Comparison of ENCODE assay signal across 18 cellular contexts in genomic region chr2:78941751-78942150, GRCh38.
DNase-seq lines count a peak whose midpoint lies in the region; ATAC-seq, FAIRE-seq and TF ChIP-seq lines count a peak whose summit lies in the region.
"Had no signal": no experiment of that assay in that cellular context is flagged by ENCODE, and none has a peak within 500 bp of the region (broad histone marks: within the 10 kb centered on the region; RNA-seq: fewer than 3 reads in every experiment).

No MANE protein-coding gene starts in this region.

- in situ Hi-C loops in GM12878 (cut with MboI): no loop called here

- CTCF ChIA-PET in GM12878 (lab: Yijun Ruan, JAX): interaction anchor here (1.9 kb wide), 1 partner anchor 269 kb away, joined by 7 read pairs; no protein-coding TSS in a partner anchor

- H3K9me3 ChIP-seq in GM12878 (replicated peaks; ENCODE audit: control insufficient read depth, insufficient read depth, low read length): no peaks in the 10 kb centered on the region

- TF ChIP-seq CTCF in GM12878 (IDR thresholded peaks at IDR 0.05 in 2 of 3, conservative IDR thresholded peaks at IDR 0.05 in 1 of 3; ENCODE audit: control insufficient read depth in 2 of 3, extremely low read depth in 1 of 3, insufficient read depth in 1 of 3, low read depth in 3 of 3, low read length in 3 of 3): no peak

- TF ChIP-seq RAD21 in GM12878 (IDR thresholded peaks at IDR 0.05; ENCODE audit: insufficient read depth, low read depth, low read length): no peak

- intact Hi-C loops in GM12878 (cut with micrococcal nuclease; ENCODE audit: unreplicated experiment) (loop anchor here (1.0 kb wide), 1 partner anchor 36 kb away; no protein-coding TSS in a partner anchor), posterior cingulate gyrus (cut with DNase I) (no loop called here)

- DNase-seq in GM12878 (ENCODE audit: low read depth, low spot score) (no peak), iris pigment epithelial cell (ENCODE audit: low read depth) (peak; percentile 47), pulmonary artery endothelial cell (ENCODE audit: low read depth, low spot score) (peak; percentile 8), posterior cingulate gyrus (no peak), NCI-H2227 (lab: John Stamatoyannopoulos, UW; ENCODE audit: unreplicated experiment) (no peak)
- DNase-seq: AML-193; Caco-2; CD4-positive, alpha-beta T cell; HCEC 1CT had no signal

- peak; percentile 27 for FAIRE-seq in GM12878 (lab: Jason Lieb, UNC)
- FAIRE-seq: D721Med, GM12892, GM18507, H54, HepG2 had no signal

- TF ChIP-seq EP300 in GM12878 (IDR thresholded peaks at IDR 0.05; ENCODE audit: borderline replicate concordance in 1 of 2, control insufficient read depth in 1 of 2, low read depth in 2 of 2, low read length in 2 of 2): no peak

- no peak overlapping the region for H3K9ac ChIP-seq in GM12878 (ENCODE audit: control insufficient read depth, insufficient read depth, low read length)

- H3K4me3 ChIP-seq in GM12878: no peak overlapping the region
- H3K4me3 ChIP-seq: GM23338 had no signal

- no peaks in the 10 kb centered on the region for H3K4me1 ChIP-seq in GM12878 (ENCODE audit: control insufficient read depth, insufficient read depth, low read length)
- H3K4me1 ChIP-seq: Caco-2 had no signal

- no peak overlapping the region for H2AFZ ChIP-seq in GM12878 (ENCODE audit: control insufficient read depth, low read depth, low read length)
- H2AFZ ChIP-seq: GM23338 had no signal

- no peaks in the 10 kb centered on the region for H4K20me1 ChIP-seq in GM12878 (ENCODE audit: control insufficient read depth, insufficient read depth)

- H3K27ac ChIP-seq in GM12878 (ENCODE audit: control insufficient read depth, insufficient read depth): no peak overlapping the region
- H3K27ac ChIP-seq: C4-2B had no signal

- no TSS peak for BruUV-seq in GM12878 (replicated peaks; lab: Mats Ljungman, UMichigan)

- H3K79me2 ChIP-seq in GM12878 (ENCODE audit: control insufficient read depth, insufficient read depth, low read length): no peaks in the 10 kb centered on the region

- H3K27me3 ChIP-seq in GM12878 (replicated peaks in 1 of 2; ENCODE audit: control insufficient read depth in 2 of 2, insufficient read depth in 2 of 2, low read length in 1 of 2): no peaks in the 10 kb centered on the region

- ATAC-seq in GM12878 (no peak), GM19351 (IDR thresholded peaks at IDR 0.05; ENCODE audit: unreplicated experiment) (no peak), HG02610 (IDR thresholded peaks at IDR 0.05; ENCODE audit: unreplicated experiment) (no peak)
- ATAC-seq: GM23338, HepG2 had no signal

- H3K4me2 ChIP-seq in GM12878 (ENCODE audit: control insufficient read depth, insufficient read depth): no peak overlapping the region
- H3K4me2 ChIP-seq: GM23338 had no signal

- 0% methylated on average over 2 of the region's 2 CpGs for WGBS in GM12878 (ENCODE audit: insufficient coverage, insufficient replicate concordance, low lambda C conversion rate, missing lambda C conversion rate)

- H3K36me3 ChIP-seq in GM12878 (ENCODE audit: control insufficient read depth in 2 of 2, insufficient read depth in 2 of 2, low read length in 1 of 2): no peaks in the 10 kb centered on the region

- POLR2A ChIA-PET in GM12878 (lab: Charles Lee): interaction anchor here (1.5 kb wide), 1 partner anchor 11 kb away, joined by 6 read pairs; no protein-coding TSS in a partner anchor

- SMC1A ChIA-PET in GM12878 (lab: Charles Lee; ENCODE audit: uncharacterized antibody, unreplicated experiment): interaction anchor here (2.4 kb wide), 1 partner anchor 12 kb away, joined by 8 read pairs; no protein-coding TSS in a partner anchor

- RAD21 ChIA-PET in GM12878 (lab: Charles Lee; ENCODE audit: unreplicated experiment): no interaction called here

- TF ChIP-seq POLR2A in GM12878 (IDR thresholded peaks at IDR 0.05; ENCODE audit: low read depth, low read length): no peak

TF ChIP-seq in GM12878, 131 proteins besides CTCF, POLR2A, EP300 and RAD21 (continues in another document):
- TF ChIP-seq ZNF384 (IDR thresholded peaks at IDR 0.05; ENCODE audit: borderline replicate concordance, low read depth, low read length): no peak
- no peak for TF ChIP-seq BCLAF1 (IDR thresholded peaks at IDR 0.05)
- TF ChIP-seq PBX3 (IDR thresholded peaks at IDR 0.05; ENCODE audit: insufficient replicate concordance, low read depth, low read length): no peak
- no peak for TF ChIP-seq SMC3 (IDR thresholded peaks at IDR 0.05; ENCODE audit: borderline replicate concordance, low read length)
- no peak for TF ChIP-seq JUND (IDR thresholded peaks at IDR 0.05; ENCODE audit: low read depth, low read length)
- TF ChIP-seq LARP7 (IDR thresholded peaks at IDR 0.05): no peak
- TF ChIP-seq MYB (IDR thresholded peaks at IDR 0.05; ENCODE audit: borderline replicate concordance, low read depth, low read length): no peak
- TF ChIP-seq SRF (IDR thresholded peaks at IDR 0.05; ENCODE audit: low read depth in 2 of 2, low read length in 2 of 2): no peak
- TF ChIP-seq NR2C2 (IDR thresholded peaks at IDR 0.05; ENCODE audit: borderline replicate concordance, control insufficient read depth, insufficient read length, low read depth): no peak
- TF ChIP-seq NR2C1 (IDR thresholded peaks at IDR 0.05): no peak
- no peak for TF ChIP-seq RB1 (IDR thresholded peaks at IDR 0.05; ENCODE audit: borderline replicate concordance)
- no peak for TF ChIP-seq CUX1 (IDR thresholded peaks at IDR 0.05; ENCODE audit: insufficient replicate concordance, low read depth, low read length)
- TF ChIP-seq BHLHE40 (IDR thresholded peaks at IDR 0.05; ENCODE audit: borderline replicate concordance in 1 of 2, low read depth in 2 of 2, low read length in 1 of 2): no peak
- TF ChIP-seq TBL1XR1 (IDR thresholded peaks at IDR 0.05; ENCODE audit: low read depth, low read length): no peak
- TF ChIP-seq CBX3 (IDR thresholded peaks at IDR 0.05; ENCODE audit: borderline replicate concordance, low read depth): no peak

Comparison
In these comparisons a context has a peak if more than half of its experiments do, and no peak if none do; other contexts are left out.
1. DNase-seq: peak in iris pigment epithelial cell (single experiment) and pulmonary artery endothelial cell (single experiment); none in GM12878 (single experiment), posterior cingulate gyrus (0 of 10) and NCI-H2227 (single experiment).